9 cellular contexts compared by ENCODE assay signal in genomic region chr2:55885129-55885943, GRCh38. TPM values are rescaled to one million over a fixed set of nuclear protein-coding genes. Genes with fewer than 3 reads are reported as not detected.
DNase-seq lines count a peak whose midpoint lies in the region; ATAC-seq and TF ChIP-seq lines count a peak whose summit lies in the region.
"Had no signal": no experiment of that assay in that cellular context is flagged by ENCODE, and none has a peak within 500 bp of the region (broad histone marks: within the 10 kb centered on the region; RNA-seq: fewer than 3 reads in every experiment).

No MANE protein-coding gene starts in this region.

- ATAC-seq in RWPE2 (ENCODE audit: low read depth) (peak; percentile 82), GM18873 (IDR thresholded peaks at IDR 0.05; ENCODE audit: low FRiP score, unreplicated experiment) (no peak)

- H3K9me3 ChIP-seq in RWPE2 (ENCODE audit: severe bottlenecking) (no peaks in the 10 kb centered on the region), SJCRH30 (replicated peaks) (no peaks in the 10 kb centered on the region)
- H3K9me3 ChIP-seq: neutrophil had no signal

- H3K27ac ChIP-seq in RWPE2 (ENCODE audit: poor library complexity, severe bottlenecking): peak overlapping the region; percentile 76
- no peak overlapping the region for H3K27ac ChIP-seq in SJCRH30
- H3K27ac ChIP-seq: neutrophil had no signal

- H3K4me3 ChIP-seq in RWPE2 (ENCODE audit: severe bottlenecking) (no peak overlapping the region), foreskin fibroblast (ENCODE audit: low read depth in 1 of 2, low read length in 2 of 2) (no peak overlapping the region), retinal pigment epithelial cell (ENCODE audit: low read length) (no peak overlapping the region), SJCRH30 (no peak overlapping the region)

- H3K4me1 ChIP-seq in RWPE2 (ENCODE audit: insufficient read depth, poor library complexity, severe bottlenecking) (peaks cover 61% of the 10 kb centered on the region), SJCRH30 (no peaks in the 10 kb centered on the region)

- H3K36me3 ChIP-seq in RWPE2 (ENCODE audit: low read depth): peaks cover 92% of the 10 kb centered on the region
- no peaks in the 10 kb centered on the region for H3K36me3 ChIP-seq in SJCRH30
- H3K36me3 ChIP-seq: neutrophil had no signal

- TF ChIP-seq CTCF in RWPE2 (IDR thresholded peaks at IDR 0.05; ENCODE audit: poor library complexity, severe bottlenecking) (no peak), foreskin fibroblast (IDR thresholded peaks at IDR 0.05; ENCODE audit: low read depth, low read length) (no peak), retinal pigment epithelial cell (conservative IDR thresholded peaks at IDR 0.05; ENCODE audit: low read depth, low read length) (no peak)

- H3K27me3 ChIP-seq in RWPE2 (ENCODE audit: insufficient read depth, poor library complexity, severe bottlenecking) (no peaks in the 10 kb centered on the region), SJCRH30 (no peaks in the 10 kb centered on the region; the same call in 1 of the 2 replicates)
- H3K27me3 ChIP-seq: neutrophil had no signal

- DNase-seq in GM04504 (ENCODE audit: low read depth) (peak; percentile 69), RWPE2 (ENCODE audit: low spot score) (no peak), foreskin fibroblast (peak; percentile 75 to 89), retinal pigment epithelial cell (ENCODE audit: low read depth) (peak; percentile 97), SJCRH30 (no peak), ureter (ENCODE audit: low spot score) (no peak), NCI-H1092 (lab: John Stamatoyannopoulos, UW) (no peak)

RNA-seq across cellular contexts. Expression of gene EFEMP1, which starts 38.2 kb away (rescaled TPM):
- 0.06 TPM in 1 of 2 replicates, not detected in the other for total RNA-seq in SJCRH30 (2014; rRNA removed; shearing (Covaris generic))
- total RNA-seq in ureter: 81.2 TPM

Comparison
In these comparisons a context has a peak if more than half of its experiments do, and no peak if none do; other contexts are left out.
1. DNase-seq: peak in GM04504 (single experiment), foreskin fibroblast (2 of 2) and retinal pigment epithelial cell (single experiment); none in RWPE2 (single experiment), SJCRH30 (0 of 2), ureter (single experiment) and NCI-H1092 (single experiment).
2. RNA of gene EFEMP1, which starts 38.2 kb away (total RNA-seq): 81.2 TPM in ureter (single experiment); 0.06 TPM in SJCRH30; every median in the first group is over 10 times any median in the second.